3 cellular contexts compared by ENCODE assay signal in genomic region chr13:32141462-32141861, GRCh38.
TF ChIP-seq lines count a peak whose summit lies in the region.

No MANE protein-coding gene starts in this region.

TF ChIP-seq in SK-N-SH treated with all-trans-retinoic acid at 6 μM for 48 hours, 23 proteins besides CTCF, POLR2A, EP300 and RAD21 (continued from another document):
- no peak for TF ChIP-seq TCF4 (CRISPR knock-in tag; IDR thresholded peaks at IDR 0.05; ENCODE audit: borderline replicate concordance)

TF ChIP-seq in SK-N-SH, 30 proteins besides CTCF, POLR2A, EP300 and RAD21 (continued from another document):
- TF ChIP-seq YY1 (IDR thresholded peaks at IDR 0.05; ENCODE audit: low read depth) (no peak), MEF2A (IDR thresholded peaks at IDR 0.05; ENCODE audit: borderline replicate concordance, low read depth) (no peak), FOSL2 (IDR thresholded peaks at IDR 0.05; ENCODE audit: borderline replicate concordance, low read depth) (no peak), MAX (IDR thresholded peaks at IDR 0.05; ENCODE audit: low read depth) (no peak), NFIC (IDR thresholded peaks at IDR 0.05; ENCODE audit: borderline replicate concordance) (no peak), RCOR1 (IDR thresholded peaks at IDR 0.05; ENCODE audit: low read length) (no peak), NRF1 (IDR thresholded peaks at IDR 0.05; ENCODE audit: low read depth, low read length) (no peak), TEAD4 (IDR thresholded peaks at IDR 0.05; ENCODE audit: borderline replicate concordance, insufficient read depth) (no peak)
- TF ChIP-seq, protein P1, sequence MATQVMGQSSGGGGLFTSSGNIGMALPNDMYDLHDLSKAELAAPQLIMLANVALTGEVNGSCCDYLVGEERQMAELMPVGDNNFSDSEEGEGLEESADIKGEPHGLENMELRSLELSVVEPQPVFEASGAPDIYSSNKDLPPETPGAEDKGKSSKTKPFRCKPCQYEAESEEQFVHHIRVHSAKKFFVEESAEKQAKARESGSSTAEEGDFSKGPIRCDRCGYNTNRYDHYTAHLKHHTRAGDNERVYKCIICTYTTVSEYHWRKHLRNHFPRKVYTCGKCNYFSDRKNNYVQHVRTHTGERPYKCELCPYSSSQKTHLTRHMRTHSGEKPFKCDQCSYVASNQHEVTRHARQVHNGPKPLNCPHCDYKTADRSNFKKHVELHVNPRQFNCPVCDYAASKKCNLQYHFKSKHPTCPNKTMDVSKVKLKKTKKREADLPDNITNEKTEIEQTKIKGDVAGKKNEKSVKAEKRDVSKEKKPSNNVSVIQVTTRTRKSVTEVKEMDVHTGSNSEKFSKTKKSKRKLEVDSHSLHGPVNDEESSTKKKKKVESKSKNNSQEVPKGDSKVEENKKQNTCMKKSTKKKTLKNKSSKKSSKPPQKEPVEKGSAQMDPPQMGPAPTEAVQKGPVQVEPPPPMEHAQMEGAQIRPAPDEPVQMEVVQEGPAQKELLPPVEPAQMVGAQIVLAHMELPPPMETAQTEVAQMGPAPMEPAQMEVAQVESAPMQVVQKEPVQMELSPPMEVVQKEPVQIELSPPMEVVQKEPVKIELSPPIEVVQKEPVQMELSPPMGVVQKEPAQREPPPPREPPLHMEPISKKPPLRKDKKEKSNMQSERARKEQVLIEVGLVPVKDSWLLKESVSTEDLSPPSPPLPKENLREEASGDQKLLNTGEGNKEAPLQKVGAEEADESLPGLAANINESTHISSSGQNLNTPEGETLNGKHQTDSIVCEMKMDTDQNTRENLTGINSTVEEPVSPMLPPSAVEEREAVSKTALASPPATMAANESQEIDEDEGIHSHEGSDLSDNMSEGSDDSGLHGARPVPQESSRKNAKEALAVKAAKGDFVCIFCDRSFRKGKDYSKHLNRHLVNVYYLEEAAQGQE (IDR thresholded peaks at IDR 0.05; ENCODE audit: low read depth, low read length), result no peak

TF ChIP-seq in H1, 55 proteins besides CTCF, POLR2A, EP300 and RAD21 (continued from another document):
- TF ChIP-seq USF2 (IDR thresholded peaks at IDR 0.05; ENCODE audit: low read length) (peak; percentile 21; the same call in 1 of the 2 replicates), HDAC6 (IDR thresholded peaks at IDR 0.05; ENCODE audit: low read depth, low read length) (no peak), ZNF274 (IDR thresholded peaks at IDR 0.05; ENCODE audit: borderline replicate concordance, extremely low read depth, low read length) (no peak), CREB1 (IDR thresholded peaks at IDR 0.05) (no peak), FOSL1 (IDR thresholded peaks at IDR 0.05; ENCODE audit: insufficient read depth, low read depth, low read length) (no peak), POU5F1 (IDR thresholded peaks at IDR 0.05; ENCODE audit: low read depth, low read length) (no peak), EGR1 (IDR thresholded peaks at IDR 0.05; ENCODE audit: borderline replicate concordance, low read depth, low read length) (no peak), SIN3A (conservative IDR thresholded peaks at IDR 0.05 in 1 of 2, IDR thresholded peaks at IDR 0.05 in 1 of 2; ENCODE audit: low read depth in 1 of 2, low read length in 2 of 2) (no peak), NRF1 (IDR thresholded peaks at IDR 0.05; ENCODE audit: low read depth, low read length) (no peak), NANOG (IDR thresholded peaks at IDR 0.05; ENCODE audit: insufficient read depth, low read depth, low read length, poor library complexity, severe bottlenecking) (no peak), GTF2F1 (IDR thresholded peaks at IDR 0.05; ENCODE audit: borderline replicate concordance, low read depth, low read length) (no peak), SP1 (IDR thresholded peaks at IDR 0.05; ENCODE audit: low read depth, low read length) (no peak), CHD2 (IDR thresholded peaks at IDR 0.05; ENCODE audit: low read length) (no peak), CHD7 (IDR thresholded peaks at IDR 0.05; ENCODE audit: insufficient replicate concordance, low read length) (no peak), POLR2AphosphoS5 (IDR thresholded peaks at IDR 0.05; ENCODE audit: low read depth, low read length) (no peak), GABPA (IDR thresholded peaks at IDR 0.05; ENCODE audit: borderline replicate concordance, insufficient read depth, low read length) (no peak), CEBPB (IDR thresholded peaks at IDR 0.05; ENCODE audit: low read depth, low read length) (peak; percentile 86), MAFK (IDR thresholded peaks at IDR 0.05; ENCODE audit: low read depth, low read length) (no peak), BCL11A (IDR thresholded peaks at IDR 0.05; ENCODE audit: low read depth in 2 of 2, low read length in 2 of 2) (no peak), HDAC2 (IDR thresholded peaks at IDR 0.05; ENCODE audit: borderline replicate concordance in 1 of 2, low read depth in 2 of 2, low read length in 2 of 2) (no peak), TBP (IDR thresholded peaks at IDR 0.05; ENCODE audit: low read depth, low read length) (no peak), ATF3 (IDR thresholded peaks at IDR 0.05; ENCODE audit: insufficient read depth, low read depth, low read length) (0 out of 2 replicates have a peak, but pooled peaks have one; percentile 49), SUZ12 (IDR thresholded peaks at IDR 0.05; ENCODE audit: low read length) (no peak), SAP30 (IDR thresholded peaks at IDR 0.05; ENCODE audit: insufficient read depth, insufficient replicate concordance, low read length) (no peak)
- TF ChIP-seq, protein P2, sequence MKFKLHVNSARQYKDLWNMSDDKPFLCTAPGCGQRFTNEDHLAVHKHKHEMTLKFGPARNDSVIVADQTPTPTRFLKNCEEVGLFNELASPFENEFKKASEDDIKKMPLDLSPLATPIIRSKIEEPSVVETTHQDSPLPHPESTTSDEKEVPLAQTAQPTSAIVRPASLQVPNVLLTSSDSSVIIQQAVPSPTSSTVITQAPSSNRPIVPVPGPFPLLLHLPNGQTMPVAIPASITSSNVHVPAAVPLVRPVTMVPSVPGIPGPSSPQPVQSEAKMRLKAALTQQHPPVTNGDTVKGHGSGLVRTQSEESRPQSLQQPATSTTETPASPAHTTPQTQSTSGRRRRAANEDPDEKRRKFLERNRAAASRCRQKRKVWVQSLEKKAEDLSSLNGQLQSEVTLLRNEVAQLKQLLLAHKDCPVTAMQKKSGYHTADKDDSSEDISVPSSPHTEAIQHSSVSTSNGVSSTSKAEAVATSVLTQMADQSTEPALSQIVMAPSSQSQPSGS (IDR thresholded peaks at IDR 0.05; ENCODE audit: low read length), result no peak
TF ChIP-seq in H1: peak in this region for 3.
